In genomic region chr7:153993402-153993801, GRCh38 we compare ENCODE assay signal across 3 cellular contexts. TPM values are rescaled to one million over a fixed set of nuclear protein-coding genes. Genes with fewer than 3 reads are reported as not detected.
"Had no signal": no experiment of that assay in that cellular context is flagged by ENCODE, and none has a peak within 500 bp of the region (broad histone marks: within the 10 kb centered on the region; RNA-seq: fewer than 3 reads in every experiment).

No MANE protein-coding gene starts in this region.

RNA-seq across cellular contexts. Expression of gene DPP6, which starts 58.8 kb away (rescaled TPM):
- total RNA-seq: GM23248, GM23338, HFFc6 had no signal
